1 cellular context compared by ENCODE assay signal in the genomic region with DNA sequence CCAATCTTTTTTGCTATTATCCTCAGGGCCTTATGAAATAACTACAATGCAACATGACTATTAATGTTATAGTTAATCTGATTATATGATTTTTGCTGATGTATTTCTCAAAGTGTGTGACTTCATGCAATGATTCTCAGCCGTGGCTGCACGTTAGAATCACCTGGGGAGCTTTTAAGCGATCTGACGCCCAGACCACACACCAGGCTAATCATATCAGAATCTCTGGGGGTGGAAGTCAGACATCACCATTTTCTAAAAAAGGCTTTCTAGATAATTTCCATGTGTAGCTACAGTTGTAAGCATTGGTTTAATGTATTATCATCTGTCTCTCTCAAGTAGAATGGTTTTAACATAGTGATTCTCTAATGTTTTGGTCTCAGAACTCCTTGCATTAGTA.
TF ChIP-seq lines count a peak whose summit lies in the region.

No MANE protein-coding gene starts in this region.

TF ChIP-seq in SK-N-SH treated with all-trans-retinoic acid at 6 μM for 48 hours, 23 proteins besides CTCF, POLR2A, EP300 and RAD21 (continued from another document):
- TF ChIP-seq, protein P1, sequence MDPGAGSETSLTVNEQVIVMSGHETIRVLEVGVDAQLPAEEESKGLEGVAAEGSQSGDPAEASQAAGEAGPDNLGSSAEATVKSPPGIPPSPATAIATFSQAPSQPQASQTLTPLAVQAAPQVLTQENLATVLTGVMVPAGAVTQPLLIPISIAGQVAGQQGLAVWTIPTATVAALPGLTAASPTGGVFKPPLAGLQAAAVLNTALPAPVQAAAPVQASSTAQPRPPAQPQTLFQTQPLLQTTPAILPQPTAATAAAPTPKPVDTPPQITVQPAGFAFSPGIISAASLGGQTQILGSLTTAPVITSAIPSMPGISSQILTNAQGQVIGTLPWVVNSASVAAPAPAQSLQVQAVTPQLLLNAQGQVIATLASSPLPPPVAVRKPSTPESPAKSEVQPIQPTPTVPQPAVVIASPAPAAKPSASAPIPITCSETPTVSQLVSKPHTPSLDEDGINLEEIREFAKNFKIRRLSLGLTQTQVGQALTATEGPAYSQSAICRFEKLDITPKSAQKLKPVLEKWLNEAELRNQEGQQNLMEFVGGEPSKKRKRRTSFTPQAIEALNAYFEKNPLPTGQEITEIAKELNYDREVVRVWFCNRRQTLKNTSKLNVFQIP (CRISPR knock-in tag; IDR thresholded peaks at IDR 0.05; ENCODE audit: borderline replicate concordance, low read depth), result no peak
- TF ChIP-seq ISL1 (CRISPR knock-in tag; IDR thresholded peaks at IDR 0.05), result no peak
- TF ChIP-seq ZNF8 (CRISPR knock-in tag; IDR thresholded peaks at IDR 0.05), result no peak
- TF ChIP-seq BACH2 (CRISPR knock-in tag; IDR thresholded peaks at IDR 0.05; ENCODE audit: borderline replicate concordance), result no peak
